In the genomic region with DNA sequence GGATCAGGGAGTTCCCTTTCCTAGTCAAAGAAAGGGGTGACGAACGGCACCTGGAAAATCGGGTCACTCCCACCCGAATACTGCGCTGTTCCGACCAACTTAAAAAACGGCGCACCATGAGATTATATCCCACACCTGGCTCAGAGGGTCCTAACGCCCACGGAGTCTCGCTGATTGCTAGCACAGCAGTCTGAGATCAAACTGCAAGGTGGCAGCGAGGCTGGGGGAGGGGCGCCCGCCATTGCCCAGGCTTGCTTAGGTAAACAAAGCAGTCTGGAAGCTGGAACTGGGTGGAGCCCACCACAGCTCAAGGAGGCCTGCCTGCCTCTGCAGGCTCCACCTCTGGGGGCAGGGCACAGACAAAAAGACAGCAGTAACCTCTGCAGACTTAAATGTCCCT, we compare ENCODE assay signal across 1 cellular context.
A peak's percentile ranks its signal among the peaks of the same experiment; 100 is the strongest.
TF ChIP-seq lines count a peak whose summit lies in the region.

No MANE protein-coding gene starts in this region.

TF ChIP-seq in K562, 482 proteins besides CTCF, POLR2A, EP300 and RAD21:
- peak; percentile 62 to 88 for TF ChIP-seq FOXA3 (CRISPR knock-in tag; conservative IDR thresholded peaks at IDR 0.05 in 1 of 2, IDR thresholded peaks at IDR 0.05 in 1 of 2)
- TF ChIP-seq SMAD4 (CRISPR knock-in tag; conservative IDR thresholded peaks at IDR 0.05) = 0 out of 2 replicates have a peak, but pooled peaks have one; percentile 25
